8 cellular contexts compared by ENCODE assay signal in the genomic region with DNA sequence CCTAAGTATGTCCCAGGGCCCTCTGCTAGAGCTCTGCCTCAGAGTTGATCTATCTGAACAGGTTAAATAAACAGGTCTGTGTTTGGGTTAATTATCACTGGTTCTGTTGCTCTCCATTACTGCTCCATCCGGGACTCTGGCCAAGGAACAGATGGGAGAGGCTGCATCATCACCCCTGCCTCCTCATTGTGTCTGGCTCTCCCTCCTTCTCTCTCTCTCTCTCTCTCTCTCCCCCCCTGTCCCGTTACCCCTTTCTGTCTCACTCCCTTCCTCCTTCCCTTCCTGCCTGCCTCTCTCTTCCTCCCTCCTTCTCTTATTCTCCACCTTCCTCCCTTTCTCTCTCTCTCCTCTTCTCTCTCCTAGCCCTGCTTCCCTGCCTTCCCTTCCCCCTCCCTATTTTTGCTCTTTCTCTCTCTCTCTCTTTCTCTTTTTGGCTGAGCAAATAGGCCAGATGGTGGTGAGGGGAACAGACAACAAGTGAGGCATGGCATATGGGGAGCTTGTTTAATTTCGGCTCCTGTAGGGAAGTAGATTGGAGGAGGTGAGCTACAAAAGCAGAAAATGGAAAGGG.
DNase-seq lines count a peak whose midpoint lies in the region; ATAC-seq and TF ChIP-seq lines count a peak whose summit lies in the region.

No MANE protein-coding gene starts in this region.

- DNase-seq in DMS53 (lab: John Stamatoyannopoulos, UW) (peak; percentile 53), NCI-H524 (lab: John Stamatoyannopoulos, UW) (peak; percentile 95 to 97), fibroblast of gingiva (ENCODE audit: low read depth) (peak; percentile 53), prostate gland (ENCODE audit: low spot score) (no peak), SIG-M5 treated with dmso at 0.1 percent for 504 hours (lab: John Stamatoyannopoulos, UW; ENCODE audit: unreplicated experiment) (no peak), HT-29 (ENCODE audit: low spot score) (no peak), NOMO-1 treated with dmso at 0.1 percent for 144 hours (lab: John Stamatoyannopoulos, UW; ENCODE audit: unreplicated experiment) (no peak)

- 31% methylated on average over 3 of the region's 3 CpGs for WGBS in prostate gland

- no peak for TF ChIP-seq POLR2A in prostate gland (IDR thresholded peaks at IDR 0.05)

- intact Hi-C loops in prostate gland (cut with DNase I) = no loop called here

- H3K36me3 ChIP-seq in prostate gland = no peaks in the 10 kb centered on the region

- no peaks in the 10 kb centered on the region for H3K9me3 ChIP-seq in prostate gland

- ATAC-seq in GM19397 (IDR thresholded peaks at IDR 0.05; ENCODE audit: unreplicated experiment) = no peak

- H3K4me1 ChIP-seq in prostate gland (replicated peaks) = no peaks in the 10 kb centered on the region

- TF ChIP-seq CTCF in prostate gland (IDR thresholded peaks at IDR 0.05) = no peak

- no peaks in the 10 kb centered on the region for H3K27me3 ChIP-seq in prostate gland (replicated peaks; ENCODE audit: insufficient read depth)

- H3K4me3 ChIP-seq in prostate gland = no peak overlapping the region

- H3K27ac ChIP-seq in prostate gland = peak overlapping the region; percentile 14 to 32

Comparison
In these comparisons a context has a peak if more than half of its experiments do, and no peak if none do; other contexts are left out.
1. DNase-seq: peak in DMS53 (single experiment), NCI-H524 (2 of 2) and fibroblast of gingiva (single experiment); none in prostate gland (single experiment), SIG-M5 treated with dmso at 0.1 percent for 504 hours (single experiment), HT-29 (single experiment) and NOMO-1 treated with dmso at 0.1 percent for 144 hours (single experiment).